Comparison of ENCODE assay signal across 8 cellular contexts in the genomic region with DNA sequence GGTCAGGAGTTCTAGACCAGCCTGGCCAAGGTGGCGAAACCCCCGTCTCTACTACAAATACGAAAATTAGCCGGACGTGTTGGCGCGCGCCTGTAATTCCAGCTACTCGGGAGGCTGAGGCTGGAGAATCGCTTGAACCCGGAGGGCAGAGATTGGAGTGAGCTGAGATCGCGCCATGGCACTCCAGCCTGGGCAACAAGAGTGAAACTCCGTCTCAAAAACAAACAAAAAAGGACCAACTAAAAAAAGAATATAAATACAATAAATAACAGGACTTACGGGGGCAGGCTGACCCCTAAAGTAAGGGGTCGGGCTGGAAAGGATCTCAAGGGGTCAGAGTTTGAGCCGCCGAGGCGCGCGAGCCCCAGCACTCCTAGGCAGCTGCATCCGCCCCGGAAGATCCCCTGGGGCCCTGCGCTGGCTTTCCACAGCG. TPM values are rescaled to one million over a fixed set of nuclear protein-coding genes. Genes with fewer than 3 reads are reported as not detected.
DNase-seq lines count a peak whose midpoint lies in the region; ATAC-seq and TF ChIP-seq lines count a peak whose summit lies in the region.

No MANE protein-coding gene starts in this region.

- DNase-seq in activated CD4-positive, alpha-beta T cell treated with anti-CD3 and anti-CD28 coated beads for 36 hours: no peak
- no peak for DNase-seq in activated CD4-positive, alpha-beta T cell treated with anti-CD3 and anti-CD28 coated beads, Interleukin-2, amount 50 U/mL, for 4 hours
- no peak for DNase-seq in activated naive CD4-positive, alpha-beta T cell treated with anti-CD3 and anti-CD28 coated beads, Interleukin-2, amount 50 U/mL, for 72 hours (ENCODE audit: low spot score in 2 of 2)
- DNase-seq in kidney epithelial cell (ENCODE audit: low read depth): no peak
- DNase-seq in thoracic aorta (ENCODE audit: low spot score): no peak
- DNase-seq in activated CD4-positive, CD25-positive, alpha-beta regulatory T cell treated with anti-CD3 and anti-CD28 coated beads, Interleukin-2, amount 50 U/mL, for 72 hours: no peak
- DNase-seq in GM13977 (ENCODE audit: low spot score): no peak

- peaks cover 34% of the 10 kb centered on the region for H3K36me3 Mint-ChIP-seq in activated CD4-positive, alpha-beta T cell treated with anti-CD3 and anti-CD28 coated beads for 36 hours (ENCODE audit: low read depth)
- peaks cover 25 to 28% of the 10 kb centered on the region in 2 donors for H3K36me3 Mint-ChIP-seq in activated naive CD4-positive, alpha-beta T cell treated with anti-CD3 and anti-CD28 coated beads, Interleukin-2, amount 50 U/mL, for 72 hours

- H3K9me3 ChIP-seq in thoracic aorta: no peaks in the 10 kb centered on the region

- intact Hi-C loops in activated CD4-positive, alpha-beta T cell treated with anti-CD3 and anti-CD28 coated beads for 36 hours (cut with DNase I, micrococcal nuclease): loop anchor here (1.0 to 10.0 kb wide), 9 partner anchors 77 to 650 kb away; a partner anchor contains a TSS

- peak; percentile 2 for ATAC-seq in activated CD4-positive, alpha-beta T cell treated with anti-CD3 and anti-CD28 coated beads for 36 hours
- peak in 1 of 2 donors; percentile 5 for ATAC-seq in activated naive CD4-positive, alpha-beta T cell treated with anti-CD3 and anti-CD28 coated beads, Interleukin-2, amount 50 U/mL, for 72 hours
- no peak for ATAC-seq in thoracic aorta (ENCODE audit: insufficient number of reproducible peaks, low FRiP score, low read depth)
- ATAC-seq in HG03432 (IDR thresholded peaks at IDR 0.05; ENCODE audit: unreplicated experiment): no peak

- H3K4me3 ChIP-seq in kidney epithelial cell (ENCODE audit: low read depth, low read length) (peak overlapping the region; percentile 85), thoracic aorta (peak overlapping the region; percentile 95)

- peak overlapping the region; percentile 92 for H3K27ac Mint-ChIP-seq in activated CD4-positive, alpha-beta T cell treated with anti-CD3 and anti-CD28 coated beads for 36 hours
- H3K27ac Mint-ChIP-seq in activated naive CD4-positive, alpha-beta T cell treated with anti-CD3 and anti-CD28 coated beads, Interleukin-2, amount 50 U/mL, for 72 hours: peak overlapping the region; percentile 93 to 95

- H3K4me1 ChIP-seq in thoracic aorta (ENCODE audit: control insufficient read depth in 1 of 2, low read depth in 2 of 2): peaks cover 13 to 28% of the 10 kb centered on the region in 2 donors

- in situ Hi-C loops in GM13977 (cut with MboI; ENCODE audit: low pct_unique_long_range_greater_than_20kb, low sequenced_read_pairs, unreplicated experiment): no loop called here

- peak overlapping the region; percentile 79 for H3K4me3 Mint-ChIP-seq in activated CD4-positive, alpha-beta T cell treated with anti-CD3 and anti-CD28 coated beads for 36 hours

- POLR2A ChIA-PET in activated CD4-positive, alpha-beta T cell treated with anti-CD3 and anti-CD28 coated beads for 36 hours (lab: Charles Lee): interaction anchor here (0.6 to 1.2 kb wide), 5 partner anchors 9 to 326 kb away, joined by 3 to 5 read pairs (median 3); a partner anchor contains a TSS

- H3K27me3 Mint-ChIP-seq in activated CD4-positive, alpha-beta T cell treated with anti-CD3 and anti-CD28 coated beads for 36 hours: no peaks in the 10 kb centered on the region

- CTCF ChIA-PET in activated CD4-positive, alpha-beta T cell treated with anti-CD3 and anti-CD28 coated beads for 36 hours (lab: Charles Lee): interaction anchor here (0.6 to 3.2 kb wide), 13 partner anchors 11 to 327 kb away, joined by 3 to 15 read pairs (median 4); no protein-coding TSS in a partner anchor

- H3K36me3 ChIP-seq in kidney epithelial cell (ENCODE audit: control insufficient read depth, insufficient read depth, low read length): peaks cover 2% of the 10 kb centered on the region
- peaks cover 5% of the 10 kb centered on the region for H3K36me3 ChIP-seq in thoracic aorta

- H3K27ac ChIP-seq in thoracic aorta: peak overlapping the region; percentile 85 to 93

- H3K9me3 Mint-ChIP-seq in activated CD4-positive, alpha-beta T cell treated with anti-CD3 and anti-CD28 coated beads for 36 hours (ENCODE audit: low read depth): no peaks in the 10 kb centered on the region
- no peaks in the 10 kb centered on the region for H3K9me3 Mint-ChIP-seq in activated naive CD4-positive, alpha-beta T cell treated with anti-CD3 and anti-CD28 coated beads, Interleukin-2, amount 50 U/mL, for 72 hours

- H3K4me1 Mint-ChIP-seq in activated CD4-positive, alpha-beta T cell treated with anti-CD3 and anti-CD28 coated beads for 36 hours: peaks cover 24% of the 10 kb centered on the region

- no peak for TF ChIP-seq CTCF in kidney epithelial cell (IDR thresholded peaks at IDR 0.05; ENCODE audit: insufficient read depth, low read length, poor library complexity, severe bottlenecking)
- peak; percentile 4 for TF ChIP-seq CTCF in thoracic aorta (IDR thresholded peaks at IDR 0.05)
- no peak for TF ChIP-seq CTCF in GM13977 (IDR thresholded peaks at IDR 0.05; ENCODE audit: extremely low read depth, insufficient read depth, missing control alignments)

- no peaks in the 10 kb centered on the region for H3K27me3 ChIP-seq in kidney epithelial cell (ENCODE audit: control insufficient read depth, insufficient read depth, low read length)
- no peaks in the 10 kb centered on the region for H3K27me3 ChIP-seq in thoracic aorta (replicated peaks; ENCODE audit: insufficient read depth)

RNA-seq across cellular contexts. Expression of a gene that starts 0.5 kb away (rescaled TPM):
- 10 to 100 TPM; 54.0 to 56.3 TPM for total RNA-seq in activated CD4-positive, alpha-beta T cell treated with anti-CD3 and anti-CD28 coated beads for 36 hours
- total RNA-seq in activated naive CD4-positive, alpha-beta T cell treated with anti-CD3 and anti-CD28 coated beads, Interleukin-2, amount 50 U/mL, for 72 hours: 10 to 100 TPM; 31.3 to 62.1 TPM
- total RNA-seq in kidney epithelial cell (166 and 177 TPM in 2 replicates), thoracic aorta (100 to 1,000 TPM; 106 to 159 TPM)

RNA-seq across cellular contexts. Expression of a gene that starts 3.3 kb away (rescaled TPM):
- under 1 TPM; 0.11 to 0.16 TPM for total RNA-seq in activated CD4-positive, alpha-beta T cell treated with anti-CD3 and anti-CD28 coated beads for 36 hours
- total RNA-seq in activated naive CD4-positive, alpha-beta T cell treated with anti-CD3 and anti-CD28 coated beads, Interleukin-2, amount 50 U/mL, for 72 hours: not detected
- total RNA-seq in kidney epithelial cell (not detected in 2 replicates), thoracic aorta (not detected)

RNA-seq across cellular contexts. Expression of a gene that starts 30.4 kb away (rescaled TPM):
- total RNA-seq in activated CD4-positive, alpha-beta T cell treated with anti-CD3 and anti-CD28 coated beads for 36 hours: 10 to 100 TPM; 30.1 to 34.3 TPM
- total RNA-seq in activated naive CD4-positive, alpha-beta T cell treated with anti-CD3 and anti-CD28 coated beads, Interleukin-2, amount 50 U/mL, for 72 hours: 10 to 100 TPM; 30.7 to 41.9 TPM
- total RNA-seq in kidney epithelial cell (53.9 and 57.2 TPM in 2 replicates), thoracic aorta (10 to 100 TPM; 48.5 to 61.2 TPM)

RNA-seq across cellular contexts. Expression of a gene that starts 33.5 kb away (rescaled TPM):
- 1 to 10 TPM in 1 of 2 experiments, under 1 TPM in 1; 0.88 to 1.3 TPM for total RNA-seq in activated CD4-positive, alpha-beta T cell treated with anti-CD3 and anti-CD28 coated beads for 36 hours
- 1 to 10 TPM in 1 of 2 donors, under 1 TPM in 1; 0.39 to 1.2 TPM for total RNA-seq in activated naive CD4-positive, alpha-beta T cell treated with anti-CD3 and anti-CD28 coated beads, Interleukin-2, amount 50 U/mL, for 72 hours
- total RNA-seq in kidney epithelial cell (7.2 and 7.8 TPM in 2 replicates), thoracic aorta (1 to 10 TPM; 9.3 to 9.9 TPM)
